8 cellular contexts compared by ENCODE assay signal in the genomic region with DNA sequence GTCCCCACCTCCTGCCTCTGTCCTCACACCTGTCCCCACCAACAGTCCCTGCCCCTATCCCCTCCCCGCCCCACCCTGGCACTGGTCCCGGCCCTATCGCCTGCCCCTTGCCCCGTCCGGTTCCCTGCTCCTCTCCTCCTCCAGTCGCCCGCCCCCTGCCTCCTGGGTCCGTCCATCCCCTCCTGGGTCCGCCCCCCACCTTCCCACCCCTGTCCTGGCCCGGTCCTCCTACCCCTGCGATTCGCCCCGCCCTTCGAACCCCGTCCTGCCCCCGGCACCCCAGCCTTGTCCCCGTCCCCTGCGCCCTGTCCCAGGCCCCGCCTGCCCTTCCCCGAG. TPM values are rescaled to one million over a fixed set of nuclear protein-coding genes. Genes with fewer than 3 reads are reported as not detected.
DNase-seq lines count a peak whose midpoint lies in the region; ATAC-seq and TF ChIP-seq lines count a peak whose summit lies in the region.

No MANE protein-coding gene starts in this region.

- H4K20me1 ChIP-seq in BLaER1 treated with 17β-estradiol and CSF1 and Interleukin-3, amounts not matched to agents 10 nM and 100 nM = peaks cover 32 to 49% (median 47%) of the 10 kb centered on the region in 11 experiments; a peak in 21 of 22 replicates
- H4K20me1 ChIP-seq in Loucy (ENCODE audit: insufficient read depth, low read length, poor library complexity, severe bottlenecking) = peaks cover 27% of the 10 kb centered on the region

- peaks cover 47% of the 10 kb centered on the region for H3K79me2 ChIP-seq in Loucy (ENCODE audit: insufficient read depth, low read length)

- DNase-seq in endodermal cell = no peak
- DNase-seq in natural killer cell treated with Interleukin-12 subunit alpha and Interleukin-12 subunit beta and Interleukin-15 and Interleukin-18, amount 100 ng/mL, for 72 hours (ENCODE audit: low spot score) = no peak
- no peak for DNase-seq in COLO829 (ENCODE audit: low spot score)

- H3F3A ChIP-seq in Loucy (ENCODE audit: low read depth) = no peaks in the 10 kb centered on the region

- H3K4me1 ChIP-seq in BLaER1 treated with 17β-estradiol and CSF1 and Interleukin-3, amounts not matched to agents 10 nM and 100 nM = peaks cover 32 to 50% (median 40%) of the 10 kb centered on the region in 10 experiments
- H3K4me1 ChIP-seq in Loucy (ENCODE audit: insufficient read depth, low read length, poor library complexity, severe bottlenecking) (peaks cover 17% of the 10 kb centered on the region), endodermal cell (ENCODE audit: control insufficient read depth, insufficient read depth, low read length) (no peaks in the 10 kb centered on the region)

- no peaks in the 10 kb centered on the region for H3K9me2 ChIP-seq in Loucy (replicated peaks; ENCODE audit: low read depth, low read length)

- H3K4me3 Mint-ChIP-seq in endodermal cell = peak overlapping the region; percentile 70
- H3K4me3 Mint-ChIP-seq in natural killer cell treated with Interleukin-12 subunit alpha and Interleukin-12 subunit beta and Interleukin-15 and Interleukin-18, amount 100 ng/mL, for 72 hours = peak overlapping the region; percentile 92

- ATAC-seq in natural killer cell treated with Interleukin-12 subunit alpha and Interleukin-12 subunit beta and Interleukin-15 and Interleukin-18, amount 100 ng/mL, for 72 hours = peak in 1 of 2 donors; percentile 39
- ATAC-seq in HG02852 (IDR thresholded peaks at IDR 0.05; ENCODE audit: unreplicated experiment) (no peak), GM21737 (IDR thresholded peaks at IDR 0.05; ENCODE audit: unreplicated experiment) (no peak), HG03571 (IDR thresholded peaks at IDR 0.05; ENCODE audit: unreplicated experiment) (no peak)

- peaks cover 38% of the 10 kb centered on the region for H3K9me3 Mint-ChIP-seq in endodermal cell
- H3K9me3 Mint-ChIP-seq in natural killer cell treated with Interleukin-12 subunit alpha and Interleukin-12 subunit beta and Interleukin-15 and Interleukin-18, amount 100 ng/mL, for 72 hours = no peaks in the 10 kb centered on the region

- peak overlapping the region; percentile 83 to 94 (median 93) for H3K27ac ChIP-seq in BLaER1 treated with 17β-estradiol and CSF1 and Interleukin-3, amounts not matched to agents 10 nM and 100 nM
- peak overlapping the region; percentile 60 for H3K27ac ChIP-seq in endodermal cell (ENCODE audit: low read depth, low read length)

- peak overlapping the region; percentile 87 to 97 (median 92) for H3K9ac ChIP-seq in BLaER1 treated with 17β-estradiol and CSF1 and Interleukin-3, amounts not matched to agents 10 nM and 100 nM
- H3K9ac ChIP-seq in Loucy (ENCODE audit: low read depth, low read length, poor library complexity, severe bottlenecking) (peak overlapping the region; percentile 96), endodermal cell (ENCODE audit: extremely low read depth, low read length, poor library complexity, severe bottlenecking) (peak overlapping the region; percentile 72)

- peaks cover 0 to 40% (median 26%) of the 10 kb centered on the region in 11 experiments; a peak in 19 of 22 replicates for H3K9me3 ChIP-seq in BLaER1 treated with 17β-estradiol and CSF1 and Interleukin-3, amounts not matched to agents 10 nM and 100 nM (replicated peaks in 1 of 11)
- H3K9me3 ChIP-seq in Loucy (ENCODE audit: insufficient read depth, low read depth, low read length) = no peaks in the 10 kb centered on the region
- H3K9me3 ChIP-seq in endodermal cell (ENCODE audit: control insufficient read depth, low read length) = peaks cover 19% of the 10 kb centered on the region

- H3K27me3 Mint-ChIP-seq in endodermal cell (ENCODE audit: insufficient read depth) = no peaks in the 10 kb centered on the region
- H3K27me3 Mint-ChIP-seq in natural killer cell treated with Interleukin-12 subunit alpha and Interleukin-12 subunit beta and Interleukin-15 and Interleukin-18, amount 100 ng/mL, for 72 hours = no peaks in the 10 kb centered on the region

- no peak for TF ChIP-seq CTCF in Loucy (conservative IDR thresholded peaks at IDR 0.05; ENCODE audit: low read length)
- no peak for TF ChIP-seq CTCF in endodermal cell (conservative IDR thresholded peaks at IDR 0.05)

- H3K36me3 Mint-ChIP-seq in endodermal cell (ENCODE audit: low read depth) = peaks cover 43% of the 10 kb centered on the region
- H3K36me3 Mint-ChIP-seq in natural killer cell treated with Interleukin-12 subunit alpha and Interleukin-12 subunit beta and Interleukin-15 and Interleukin-18, amount 100 ng/mL, for 72 hours = peaks cover 4% of the 10 kb centered on the region

- H3K27ac Mint-ChIP-seq in endodermal cell = no peak overlapping the region
- peak overlapping the region; percentile 83 to 94 for H3K27ac Mint-ChIP-seq in natural killer cell treated with Interleukin-12 subunit alpha and Interleukin-12 subunit beta and Interleukin-15 and Interleukin-18, amount 100 ng/mL, for 72 hours

- H3K4me2 ChIP-seq in BLaER1 treated with 17β-estradiol and CSF1 and Interleukin-3, amounts not matched to agents 10 nM and 100 nM = peak overlapping the region; percentile 91 to 99 (median 97)
- H3K4me2 ChIP-seq in Loucy (ENCODE audit: low read depth, low read length, poor library complexity, severe bottlenecking) = peak overlapping the region; percentile 100

- 0% methylated on average over 20 of the region's 20 CpGs; no CpG with 5 or more reads in 1 of the 2 experiments for WGBS in endodermal cell (ENCODE audit: insufficient coverage in 1 of 2, insufficient read length in 1 of 2), 2 experiments

- H3K27me3 ChIP-seq in BLaER1 treated with 17β-estradiol and CSF1 and Interleukin-3, amounts not matched to agents 10 nM and 100 nM = no peaks in the 10 kb centered on the region
- H3K27me3 ChIP-seq in Loucy (ENCODE audit: insufficient read depth, low read length, poor library complexity, severe bottlenecking) = no peaks in the 10 kb centered on the region
- H3K27me3 ChIP-seq in endodermal cell (ENCODE audit: control insufficient read depth, insufficient read depth, low read length, poor library complexity, severe bottlenecking) = no peaks in the 10 kb centered on the region

- peak overlapping the region; percentile 76 to 88 (median 78) for H3K4me3 ChIP-seq in BLaER1 treated with 17β-estradiol and CSF1 and Interleukin-3, amounts not matched to agents 10 nM and 100 nM
- H3K4me3 ChIP-seq in Loucy (ENCODE audit: low read length, poor library complexity, severe bottlenecking) = peak overlapping the region; percentile 98
- H3K4me3 ChIP-seq in endodermal cell (ENCODE audit: low read length) = peak overlapping the region; percentile 83

- H3K36me3 ChIP-seq in BLaER1 treated with 17β-estradiol and CSF1 and Interleukin-3, amounts not matched to agents 10 nM and 100 nM = peaks cover 37 to 57% (median 43%) of the 10 kb centered on the region in 11 experiments
- H3K36me3 ChIP-seq in Loucy (ENCODE audit: insufficient read depth, low read length) (peaks cover 22% of the 10 kb centered on the region; the same call in 1 of the 2 replicates), endodermal cell (ENCODE audit: control insufficient read depth, insufficient read depth, low read length) (peaks cover 34% of the 10 kb centered on the region)

- H2AFZ ChIP-seq in Loucy (ENCODE audit: low read length) = peak overlapping the region; percentile 75

- peaks cover 3% of the 10 kb centered on the region for H3K4me1 Mint-ChIP-seq in endodermal cell
- H3K4me1 Mint-ChIP-seq in natural killer cell treated with Interleukin-12 subunit alpha and Interleukin-12 subunit beta and Interleukin-15 and Interleukin-18, amount 100 ng/mL, for 72 hours (ENCODE audit: low read depth in 2 of 2) = peaks cover 14 to 15% of the 10 kb centered on the region in 2 donors

RNA-seq across cellular contexts. Expression of gene EDF1, which starts 0.4 kb away (rescaled TPM):
- total RNA-seq in endodermal cell = 100 to 1,000 TPM; 326 to 339 TPM
- 226 TPM for polyA plus RNA-seq in endodermal cell (2013, experiment 1 of 2)
- 225 TPM for polyA plus RNA-seq in endodermal cell (2013, experiment 2 of 2)
- total RNA-seq in natural killer cell treated with Interleukin-12 subunit alpha and Interleukin-12 subunit beta and Interleukin-15 and Interleukin-18, amount 100 ng/mL, for 72 hours = 100 to 1,000 TPM; 299 to 453 TPM

RNA-seq across cellular contexts. Expression of gene MAMDC4, which starts 13.6 kb away (rescaled TPM):
- 10 to 100 TPM in 1 of 2 donors, 1 to 10 TPM in 1; 6.8 to 15.4 TPM for total RNA-seq in endodermal cell
- 11.5 TPM for polyA plus RNA-seq in endodermal cell (2013, experiment 1 of 2)
- polyA plus RNA-seq in endodermal cell (2013, experiment 2 of 2) = 9.9 TPM
- total RNA-seq in natural killer cell treated with Interleukin-12 subunit alpha and Interleukin-12 subunit beta and Interleukin-15 and Interleukin-18, amount 100 ng/mL, for 72 hours = 10 to 100 TPM; 16.0 to 17.2 TPM

RNA-seq across cellular contexts. Expression of gene PHPT1, which starts 16.5 kb away (rescaled TPM):
- 100 to 1,000 TPM; 107 to 122 TPM for total RNA-seq in endodermal cell
- 171 TPM for polyA plus RNA-seq in endodermal cell (2013, experiment 1 of 2)
- 174 TPM for polyA plus RNA-seq in endodermal cell (2013, experiment 2 of 2)
- 100 to 1,000 TPM in 1 of 2 donors, 10 to 100 TPM in 1; 71.5 to 108 TPM for total RNA-seq in natural killer cell treated with Interleukin-12 subunit alpha and Interleukin-12 subunit beta and Interleukin-15 and Interleukin-18, amount 100 ng/mL, for 72 hours

RNA-seq across cellular contexts. Expression of gene TRAF2, which starts 20.6 kb away (rescaled TPM):
- total RNA-seq in endodermal cell = 10 to 100 TPM; 45.9 to 55.1 TPM
- polyA plus RNA-seq in endodermal cell (2013, experiment 1 of 2) = 20.1 TPM
- 20.4 TPM for polyA plus RNA-seq in endodermal cell (2013, experiment 2 of 2)
- total RNA-seq in natural killer cell treated with Interleukin-12 subunit alpha and Interleukin-12 subunit beta and Interleukin-15 and Interleukin-18, amount 100 ng/mL, for 72 hours = 100 to 1,000 TPM in 1 of 2 donors, 10 to 100 TPM in 1; 55.7 to 107 TPM

RNA-seq across cellular contexts. Expression of gene AJM1, which starts 23.5 kb away (rescaled TPM):
- 1 to 10 TPM; 1.4 to 3.5 TPM for total RNA-seq in endodermal cell
- polyA plus RNA-seq in endodermal cell (2013, experiment 1 of 2) = 1.9 TPM
- polyA plus RNA-seq in endodermal cell (2013, experiment 2 of 2) = 1.7 TPM
- total RNA-seq in natural killer cell treated with Interleukin-12 subunit alpha and Interleukin-12 subunit beta and Interleukin-15 and Interleukin-18, amount 100 ng/mL, for 72 hours = 10 to 100 TPM in 1 of 2 donors, 1 to 10 TPM in 1; 7.8 to 11.2 TPM
